Comparison of ENCODE assay signal across 8 cellular contexts in genomic region chr7:99380032-99380822, GRCh38. TPM values are rescaled to one million over a fixed set of nuclear protein-coding genes. Genes with fewer than 3 reads are reported as not detected.
DNase-seq lines count a peak whose midpoint lies in the region; ATAC-seq and TF ChIP-seq lines count a peak whose summit lies in the region.

No MANE protein-coding gene starts in this region.

- no peak for DNase-seq in activated CD4-positive, CD25-positive, alpha-beta regulatory T cell (lab: John Stamatoyannopoulos, UW)
- peak; percentile 89 for DNase-seq in SIG-M5 (lab: John Stamatoyannopoulos, UW)
- peak; percentile 44 for DNase-seq in colonic mucosa
- DNase-seq in mucosa of descending colon = peak in 1 of 3 donors; percentile 41
- peak in 1 of 2 donors; percentile 54 for DNase-seq in tibial artery
- DNase-seq in SW480 (ENCODE audit: low spot score) = no peak

- peak overlapping the region; percentile 56 to 64 for H3K9ac ChIP-seq in colonic mucosa (ENCODE audit: low read depth in 2 of 2, low read length in 2 of 2)

- H3K4me1 ChIP-seq in colonic mucosa = peaks cover 10% of the 10 kb centered on the region
- peaks cover 42% of the 10 kb centered on the region for H3K4me1 ChIP-seq in mucosa of descending colon (ENCODE audit: low read depth)
- H3K4me1 ChIP-seq in tibial artery = peaks cover 0 to 42% (median 36%) of the 10 kb centered on the region in 4 donors

- TF ChIP-seq CTCF in colonic mucosa (IDR thresholded peaks at IDR 0.05) = no peak
- TF ChIP-seq CTCF in mucosa of descending colon (IDR thresholded peaks at IDR 0.05) = no peak
- TF ChIP-seq CTCF in tibial artery (IDR thresholded peaks at IDR 0.05) = no peak

- peak overlapping the region; percentile 3 for H3K4me3 ChIP-seq in colonic mucosa
- no peak overlapping the region for H3K4me3 ChIP-seq in mucosa of descending colon
- peak overlapping the region; percentile 21 to 33 for H3K4me3 ChIP-seq in tibial artery

- H3K27ac ChIP-seq in colonic mucosa (peak overlapping the region; percentile 83), tibial artery (peak overlapping the region; percentile 84 to 86)

- no peaks in the 10 kb centered on the region for H3K36me3 ChIP-seq in colonic mucosa
- no peaks in the 10 kb centered on the region for H3K36me3 ChIP-seq in mucosa of descending colon (ENCODE audit: low read depth)
- peaks cover 0 to 17% (median 14%) of the 10 kb centered on the region in 3 donors for H3K36me3 ChIP-seq in tibial artery

- intact Hi-C loops in colonic mucosa (cut with DNase I) = no loop called here
- intact Hi-C loops in mucosa of descending colon (cut with DNase I, micrococcal nuclease) = no loop called here
- intact Hi-C loops in tibial artery (cut with DNase I; ENCODE audit: low total_unique reads) = no loop called here

- H3K9me3 ChIP-seq in colonic mucosa (no peaks in the 10 kb centered on the region), mucosa of descending colon (no peaks in the 10 kb centered on the region), tibial artery (no peaks in the 10 kb centered on the region)

- ATAC-seq in activated CD4-positive, CD25-positive, alpha-beta regulatory T cell treated with anti-CD3 and anti-CD28 coated beads, Interleukin-2, amount 50 U/mL, for 24 hours = peak; percentile 11 to 15
- peak; percentile 37 for ATAC-seq in HG02943 (IDR thresholded peaks at IDR 0.05; ENCODE audit: low read depth, unreplicated experiment)
- peak; percentile 6 for ATAC-seq in mucosa of descending colon

- no peaks in the 10 kb centered on the region for H3K27me3 ChIP-seq in colonic mucosa
- no peaks in the 10 kb centered on the region for H3K27me3 ChIP-seq in tibial artery

RNA-seq across cellular contexts. Expression of gene ARPC1B, which starts 5.7 kb away (rescaled TPM):
- total RNA-seq in colonic mucosa = 100 to 1,000 TPM; 141 to 143 TPM
- 100 to 1,000 TPM; 107 to 153 (median 119) TPM for total RNA-seq in mucosa of descending colon

RNA-seq across cellular contexts. Expression of gene PDAP1, which starts 28.2 kb away (rescaled TPM):
- total RNA-seq in colonic mucosa (100 to 1,000 TPM in 1 of 2 donors, 10 to 100 TPM in 1; 79.7 to 133 TPM), mucosa of descending colon (10 to 100 TPM; 72.8 to 90.9 (median 90.7) TPM)

RNA-seq across cellular contexts. Expression of gene BUD31, which starts 28.5 kb away (rescaled TPM):
- total RNA-seq in colonic mucosa (100 to 1,000 TPM in 1 of 2 donors, 10 to 100 TPM in 1; 82.8 to 113 TPM), mucosa of descending colon (10 to 100 TPM; 67.3 to 79.5 (median 76.7) TPM)

RNA-seq across cellular contexts. Expression of gene ARPC1A, which starts 54.5 kb away (rescaled TPM):
- 100 to 1,000 TPM; 173 to 231 TPM for total RNA-seq in colonic mucosa
- total RNA-seq in mucosa of descending colon = 100 to 1,000 TPM; 142 to 158 (median 157) TPM

RNA-seq across cellular contexts. Expression of gene PTCD1, which starts 58.4 kb away (rescaled TPM):
- 1 to 10 TPM; 4.5 to 7.6 TPM for total RNA-seq in colonic mucosa
- 1 to 10 TPM; 4.3 to 9.9 (median 6.6) TPM for total RNA-seq in mucosa of descending colon

Comparison
In these comparisons a context has a peak if more than half of its experiments do, and no peak if none do; other contexts are left out.
1. DNase-seq: peak in SIG-M5 (single experiment) and colonic mucosa (single experiment); none in activated CD4-positive, CD25-positive, alpha-beta regulatory T cell (0 of 4) and SW480 (single experiment).
2. Peak in every context shown above with its lines, with median percentiles within 50 percentile points of each other: ATAC-seq.